In the genomic region with DNA sequence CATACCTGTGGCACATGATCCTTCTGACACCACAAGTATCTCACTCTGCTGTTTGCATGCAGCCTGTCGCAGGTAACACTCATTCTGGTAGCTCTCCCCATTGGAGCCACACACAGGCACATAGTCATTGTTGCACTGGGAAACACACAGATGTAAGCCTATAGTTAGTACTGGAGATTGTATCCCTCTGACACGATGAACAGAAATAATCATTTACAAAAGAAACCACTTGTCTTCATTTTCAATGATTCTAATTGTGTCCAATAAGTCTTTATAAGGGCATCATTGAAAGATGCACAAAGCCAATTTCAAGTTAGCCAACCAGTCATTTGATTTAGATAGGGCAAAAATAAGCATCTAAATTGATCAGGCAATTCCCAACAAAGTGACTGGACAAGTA, we compare ENCODE assay signal across 22 cellular contexts. TPM values are rescaled to one million over a fixed set of nuclear protein-coding genes. Genes with fewer than 3 reads are reported as not detected.
"Had no signal": no experiment of that assay in that cellular context is flagged by ENCODE, and none has a peak within 500 bp of the region (broad histone marks: within the 10 kb centered on the region; RNA-seq: fewer than 3 reads in every experiment).

No MANE protein-coding gene starts in this region.

- H3K4me3 ChIP-seq: coronary artery, esophagus squamous epithelium, left lung, psoas muscle, sigmoid colon, testis, tibial artery had no signal

- DNase-seq: dermis blood vessel endothelial cell; effector memory CD8-positive, alpha-beta T cell; erythroblast; esophagus squamous epithelium; foreskin melanocyte; kidney; left cardiac atrium; left lung; mesenchymal stem cell; naive thymus-derived CD8-positive, alpha-beta T cell; nephron progenitor cell; posterior cingulate gyrus; psoas muscle; right cardiac atrium; sigmoid colon; stimulated activated CD4-positive, alpha-beta T cell treated with anti-CD3 and anti-CD28 coated beads, Interleukin-4, amount 100 ng/mL, for 4 hours; testis; tibial artery had no signal

- H3K27me3 ChIP-seq: sigmoid colon, testis had no signal

- H3K27ac ChIP-seq: coronary artery, esophagus squamous epithelium, left lung, psoas muscle, sigmoid colon, testis, tibial artery had no signal

RNA-seq across cellular contexts. Expression of a gene that starts 10.4 kb away (rescaled TPM):
- total RNA-seq: dermis blood vessel endothelial cell; glomerular endothelial cell; kidney; left lung; lung microvascular endothelial cell; naive thymus-derived CD8-positive, alpha-beta T cell; renal cortical epithelial cell had no signal
